Comparison of ENCODE assay signal across 26 cellular contexts in genomic region chr5:77461287-77461686, GRCh38.
"Had no signal": no experiment of that assay in that cellular context is flagged by ENCODE, and none has a peak within 500 bp of the region (broad histone marks: within the 10 kb centered on the region; RNA-seq: fewer than 3 reads in every experiment).

No MANE protein-coding gene starts in this region.

- H3K27ac ChIP-seq: stomach, suprapubic skin, testis, thoracic aorta, thyroid gland, tibial artery, tibial nerve, transverse colon, upper lobe of left lung, upper lobe of right lung, uterus, vagina had no signal

- H3K27me3 ChIP-seq: stomach, suprapubic skin, testis, thyroid gland, tibial artery, tibial nerve, transverse colon, upper lobe of left lung, upper lobe of right lung, uterus, vagina had no signal

- H3K4me3 ChIP-seq: stomach, suprapubic skin, testis, thoracic aorta, thyroid gland, tibial artery, tibial nerve, transverse colon, upper lobe of left lung, upper lobe of right lung, uterus, vagina had no signal

- H3K4me1 ChIP-seq: suprapubic skin, testis, thyroid gland, transverse colon, upper lobe of right lung, uterus, vagina had no signal

- DNase-seq: stimulated activated CD4-positive, alpha-beta T cell treated with anti-CD3 and anti-CD28 coated beads, Interleukin-2, amount 100 ng/mL, for 48 hours; stimulated activated CD4-positive, alpha-beta T cell treated with anti-CD3 and anti-CD28 coated beads, Interleukin-4, amount 100 ng/mL, for 1 hour; stimulated activated CD4-positive, alpha-beta T cell treated with anti-CD3 and anti-CD28 coated beads, Interleukin-4, amount 100 ng/mL, for 24 hours; stimulated activated CD4-positive, alpha-beta T cell treated with anti-CD3 and anti-CD28 coated beads, Interleukin-4, amount 100 ng/mL, for 4 hours; stimulated activated CD8-positive, alpha-beta memory T cell treated with anti-CD3 and anti-CD28 coated beads, Interleukin-4, amount 100 ng/mL, for 48 hours; stimulated activated naive B cell treated with anti-CD40 and anti-IgM and Interleukin-4, amounts not matched to agents 10 μg/mL and 1 μg/mL and 100 μg/mL, for 72 hours; stimulated activated naive CD4-positive, alpha-beta T cell; stimulated activated naive CD4-positive, alpha-beta T cell treated with Interleukin-2 at 50 U/mL for 16 hours; stimulated activated naive CD8-positive, alpha-beta T cell treated with anti-CD3 and anti-CD28 coated beads, Interleukin-15, amount 100 ng/mL, for 72 hours; stimulated activated naive CD8-positive, alpha-beta T cell treated with anti-CD3 and anti-CD28 coated beads, Interleukin-15, Interleukin-2, amounts not matched to agents 100 U/mL and 50 U/mL, for 24 hours; stomach; substantia nigra; testis; thyroid gland; tibial artery; transverse colon; trophoblast cell; upper lobe of left lung; upper lobe of right lung; uterus had no signal

- H3K36me3 ChIP-seq: thoracic aorta, transverse colon, upper lobe of right lung, vagina had no signal

- ATAC-seq: stimulated activated effector memory CD8-positive, alpha-beta T cell treated with anti-CD3 and anti-CD28 coated beads, Interleukin-12 subunit alpha, Interleukin-12 subunit beta, amount 100 ng/mL, for 72 hours; stimulated activated memory B cell treated with anti-CD40 and anti-IgM and Interleukin-4, amounts not matched to agents 10 μg/mL and 1 μg/mL and 100 μg/mL, for 72 hours; stimulated activated naive B cell treated with anti-CD40 and anti-IgM and Interleukin-4, amounts not matched to agents 10 μg/mL and 1 μg/mL and 100 μg/mL, for 72 hours; stimulated activated naive CD8-positive, alpha-beta T cell treated with anti-CD3 and anti-CD28 coated beads, Interleukin-15, amount 100 ng/mL, for 72 hours; stimulated activated naive CD8-positive, alpha-beta T cell treated with anti-CD3 and anti-CD28 coated beads, Interleukin-15, Interleukin-2, amounts not matched to agents 100 U/mL and 50 U/mL, for 24 hours; upper lobe of right lung had no signal

- H3K9me3 ChIP-seq: stomach, suprapubic skin, testis, thoracic aorta, thyroid gland, tibial artery, tibial nerve, transverse colon, upper lobe of left lung, upper lobe of right lung, uterus, vagina had no signal
